In the genomic region with DNA sequence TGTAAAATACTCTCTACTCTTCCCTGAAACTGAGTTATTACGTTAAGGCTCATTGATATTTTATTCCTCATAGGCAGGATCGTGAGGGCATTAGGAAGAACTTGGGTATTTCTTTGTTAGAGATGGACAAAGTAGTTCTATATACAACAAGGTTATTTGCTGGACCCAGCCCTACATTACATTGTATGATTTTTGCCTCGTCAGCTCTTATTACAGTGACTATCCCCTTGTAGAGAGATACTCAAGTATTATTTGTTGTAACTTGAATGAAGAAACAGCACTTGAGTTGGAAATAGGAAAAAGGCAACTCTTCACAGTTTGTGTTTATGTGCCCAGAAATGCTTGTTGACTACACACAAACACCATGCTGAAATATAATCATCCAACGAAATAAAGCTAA, we compare ENCODE assay signal across 30 cellular contexts.
"Had no signal": no experiment of that assay in that cellular context is flagged by ENCODE, and none has a peak within 500 bp of the region (broad histone marks: within the 10 kb centered on the region; RNA-seq: fewer than 3 reads in every experiment).

No MANE protein-coding gene starts in this region.

- H3K27ac Mint-ChIP-seq: naive B cell; naive thymus-derived CD8-positive, alpha-beta T cell; natural killer cell treated with Interleukin-12 subunit alpha and Interleukin-12 subunit beta and Interleukin-15 and Interleukin-18, amount 100 ng/mL, for 72 hours; nephron progenitor cell; stimulated activated memory B cell treated with anti-CD40 and anti-IgM and Interleukin-4, amounts not matched to agents 10 μg/mL and 1 μg/mL and 100 μg/mL, for 72 hours; stimulated activated naive CD8-positive, alpha-beta T cell treated with anti-CD3 and anti-CD28 coated beads, Interleukin-15, Interleukin-2, amounts not matched to agents 100 ng/mL and 50 ng/mL, for 24 hours had no signal

- ATAC-seq: naive thymus-derived CD8-positive, alpha-beta T cell; natural killer cell treated with Interleukin-12 subunit alpha and Interleukin-12 subunit beta and Interleukin-15 and Interleukin-18, amount 100 ng/mL, for 72 hours; psoas muscle; right cardiac atrium; sciatic nerve; stimulated activated memory B cell treated with anti-CD40 and anti-IgM and Interleukin-4, amounts not matched to agents 10 μg/mL and 1 μg/mL and 100 μg/mL, for 72 hours had no signal

- H3K4me1 Mint-ChIP-seq: naive B cell; naive thymus-derived CD8-positive, alpha-beta T cell; neural crest cell; stimulated activated memory B cell treated with anti-CD40 and anti-IgM and Interleukin-4, amounts not matched to agents 10 μg/mL and 1 μg/mL and 100 μg/mL, for 72 hours had no signal

- DNase-seq: naive B cell; naive thymus-derived CD8-positive, alpha-beta T cell; nephron progenitor cell; nucleus accumbens; ovary; psoas muscle; right cardiac atrium; spleen; stimulated activated CD4-positive, alpha-beta T cell treated with anti-CD3 and anti-CD28 coated beads, Interleukin-12 subunit alpha, Interleukin-12 subunit beta, amount 100 ng/mL, for 4 hours; stimulated activated CD4-positive, alpha-beta T cell treated with anti-CD3 and anti-CD28 coated beads, Interleukin-1b, Interleukin-23, amount 100 ng/mL, for 48 hours; stimulated activated CD4-positive, alpha-beta T cell treated with anti-CD3 and anti-CD28 coated beads, Interleukin-4, amount 100 ng/mL, for 1 hour; stimulated activated CD4-positive, alpha-beta T cell treated with anti-CD3 and anti-CD28 coated beads, Interleukin-4, amount 100 ng/mL, for 4 hours; stimulated activated CD8-positive, alpha-beta memory T cell treated with anti-CD3 and anti-CD28 coated beads, Interleukin-4, amount 100 ng/mL, for 48 hours; stimulated activated naive CD4-positive, alpha-beta T cell; stomach; thyroid gland; trophoblast cell; upper lobe of left lung had no signal

- H3K9me3 ChIP-seq: neutrophil, ovary, psoas muscle, thoracic aorta, thyroid gland, tibial nerve, upper lobe of left lung, vagina had no signal

- H3K4me3 Mint-ChIP-seq: naive B cell; naive thymus-derived CD8-positive, alpha-beta T cell; natural killer cell treated with Interleukin-12 subunit alpha and Interleukin-12 subunit beta and Interleukin-15 and Interleukin-18, amount 100 ng/mL, for 72 hours; nephron progenitor cell; neural crest cell; stimulated activated memory B cell treated with anti-CD40 and anti-IgM and Interleukin-4, amounts not matched to agents 10 μg/mL and 1 μg/mL and 100 μg/mL, for 72 hours; stimulated activated naive CD8-positive, alpha-beta T cell treated with anti-CD3 and anti-CD28 coated beads, Interleukin-15, Interleukin-2, amounts not matched to agents 100 ng/mL and 50 ng/mL, for 24 hours had no signal

- H3K36me3 ChIP-seq: neutrophil, ovary, spleen, stomach, thoracic aorta, thyroid gland, tibial nerve, upper lobe of left lung, vagina had no signal

- H3K4me1 ChIP-seq: psoas muscle, spleen, stomach, thyroid gland, tibial nerve, vagina had no signal

- H3K27me3 Mint-ChIP-seq: naive B cell; naive thymus-derived CD8-positive, alpha-beta T cell; natural killer cell treated with Interleukin-12 subunit alpha and Interleukin-12 subunit beta and Interleukin-15 and Interleukin-18, amount 100 ng/mL, for 72 hours; stimulated activated memory B cell treated with anti-CD40 and anti-IgM and Interleukin-4, amounts not matched to agents 10 μg/mL and 1 μg/mL and 100 μg/mL, for 72 hours; stimulated activated naive CD8-positive, alpha-beta T cell treated with anti-CD3 and anti-CD28 coated beads, Interleukin-15, Interleukin-2, amounts not matched to agents 100 ng/mL and 50 ng/mL, for 24 hours had no signal

- H3K27me3 ChIP-seq: neutrophil, ovary, spleen, stomach, thyroid gland, tibial nerve, upper lobe of left lung, vagina had no signal

- FAIRE-seq: urothelium cell line had no signal

- H3K4me3 ChIP-seq: ovary, psoas muscle, skin epidermis, smooth muscle cell, spleen, stomach, thoracic aorta, thyroid gland, tibial nerve, upper lobe of left lung, vagina had no signal

- H3K4me2 ChIP-seq: smooth muscle cell had no signal

- H3K36me3 Mint-ChIP-seq: naive B cell; naive thymus-derived CD8-positive, alpha-beta T cell; stimulated activated memory B cell treated with anti-CD40 and anti-IgM and Interleukin-4, amounts not matched to agents 10 μg/mL and 1 μg/mL and 100 μg/mL, for 72 hours had no signal

- H3K27ac ChIP-seq: neutrophil, ovary, psoas muscle, skin epidermis, spleen, stomach, thoracic aorta, thyroid gland, tibial nerve, upper lobe of left lung, vagina had no signal
